Comparison of ENCODE assay signal across 8 cellular contexts in genomic region chr5:80141147-80141671, GRCh38.
DNase-seq lines count a peak whose midpoint lies in the region; ATAC-seq and TF ChIP-seq lines count a peak whose summit lies in the region.

No MANE protein-coding gene starts in this region.

- TF ChIP-seq EP300 in sigmoid colon (IDR thresholded peaks at IDR 0.05), result peak; percentile 18 to 87 (median 46)

- peak overlapping the region; percentile 60 to 76 for H3K27ac Mint-ChIP-seq in activated naive CD4-positive, alpha-beta T cell treated with anti-CD3 and anti-CD28 coated beads, Interleukin-2, amount 50 U/mL, for 72 hours

- TF ChIP-seq POLR2A in sigmoid colon (IDR thresholded peaks at IDR 0.05), result no peak

- DNase-seq in activated naive CD4-positive, alpha-beta T cell treated with anti-CD3 and anti-CD28 coated beads, Interleukin-2, amount 50 U/mL, for 72 hours (ENCODE audit: low spot score in 2 of 2), result no peak
- DNase-seq in right atrium auricular region (ENCODE audit: low spot score) (peak; percentile 92), sigmoid colon (peak; percentile 98), SW 1271 (lab: John Stamatoyannopoulos, UW) (no peak), NCI-H2107 (lab: John Stamatoyannopoulos, UW) (no peak), NAMALWA (ENCODE audit: low spot score) (no peak), MG63 (no peak)

- H3K27me3 ChIP-seq in HUES48 (ENCODE audit: control insufficient read depth, insufficient read depth, low read length), result no peaks in the 10 kb centered on the region
- H3K27me3 ChIP-seq in right atrium auricular region, result no peaks in the 10 kb centered on the region
- no peaks in the 10 kb centered on the region for H3K27me3 ChIP-seq in sigmoid colon
- H3K27me3 ChIP-seq in MG63, result no peaks in the 10 kb centered on the region

- peak overlapping the region; percentile 27; the same call in 1 of the 2 replicates for H3K4me3 ChIP-seq in HUES48 (ENCODE audit: low read depth, low read length)
- H3K4me3 ChIP-seq in right atrium auricular region, result no peak overlapping the region
- H3K4me3 ChIP-seq in sigmoid colon, result no peak overlapping the region
- no peak overlapping the region for H3K4me3 ChIP-seq in MG63

- H3K4me1 ChIP-seq in HUES48 (ENCODE audit: control insufficient read depth, insufficient read depth, low read length), result peaks cover 61% of the 10 kb centered on the region
- H3K4me1 ChIP-seq in right atrium auricular region, result peaks cover 0 to 22% of the 10 kb centered on the region in 2 donors
- peaks cover 0 to 38% (median 29%) of the 10 kb centered on the region in 4 donors for H3K4me1 ChIP-seq in sigmoid colon

- peaks cover 0 to 31% of the 10 kb centered on the region in 2 donors for H3K36me3 Mint-ChIP-seq in activated naive CD4-positive, alpha-beta T cell treated with anti-CD3 and anti-CD28 coated beads, Interleukin-2, amount 50 U/mL, for 72 hours

- WGBS in sigmoid colon, 2 donors, result 66 to 72% methylated on average over 13 of the region's 13 CpGs

- H3K9ac ChIP-seq in HUES48 (ENCODE audit: low read depth, low read length), result peak overlapping the region; percentile 45

- H3K9me3 Mint-ChIP-seq in activated naive CD4-positive, alpha-beta T cell treated with anti-CD3 and anti-CD28 coated beads, Interleukin-2, amount 50 U/mL, for 72 hours, result no peaks in the 10 kb centered on the region

- no peak for TF ChIP-seq CTCF in right atrium auricular region (IDR thresholded peaks at IDR 0.05)
- TF ChIP-seq CTCF in sigmoid colon (IDR thresholded peaks at IDR 0.05), result no peak

- H3K9me3 ChIP-seq in HUES48 (ENCODE audit: control insufficient read depth, insufficient read depth, low read length) (no peaks in the 10 kb centered on the region), right atrium auricular region (no peaks in the 10 kb centered on the region), sigmoid colon (no peaks in the 10 kb centered on the region), MG63 (no peaks in the 10 kb centered on the region)

- peaks cover 34% of the 10 kb centered on the region for H3K36me3 ChIP-seq in HUES48 (ENCODE audit: control insufficient read depth, insufficient read depth, low read length)
- H3K36me3 ChIP-seq in right atrium auricular region, result no peaks in the 10 kb centered on the region
- peaks cover 0 to 13% (median 2%) of the 10 kb centered on the region in 4 donors for H3K36me3 ChIP-seq in sigmoid colon
- no peaks in the 10 kb centered on the region; the same call in 1 of the 2 replicates for H3K36me3 ChIP-seq in MG63

- ATAC-seq in activated naive CD4-positive, alpha-beta T cell treated with anti-CD3 and anti-CD28 coated beads, Interleukin-2, amount 50 U/mL, for 72 hours, result no peak

- intact Hi-C loops in sigmoid colon (cut with DNase I), result loop anchor here (2.0 to 5.0 kb wide), 4 partner anchors 32 to 266 kb away; partner anchors contain the start of genes SERINC5 and ZFYVE16

- H3K27ac ChIP-seq in HUES48 (ENCODE audit: low read depth, low read length) (peak overlapping the region; percentile 97), right atrium auricular region (peak overlapping the region; percentile 73 to 85), sigmoid colon (peak overlapping the region; percentile 69 to 91 (median 88))

Comparison
In these comparisons a context has a peak if more than half of its experiments do, and no peak if none do; other contexts are left out.
1. DNase-seq: peak in right atrium auricular region (single experiment) and sigmoid colon (single experiment); none in activated naive CD4-positive, alpha-beta T cell treated with anti-CD3 and anti-CD28 coated beads, Interleukin-2, amount 50 U/mL, for 72 hours (0 of 2), SW 1271 (0 of 2), NCI-H2107 (single experiment), NAMALWA (single experiment) and MG63 (single experiment).
2. Peak in every context shown above with its lines, with median percentiles within 50 percentile points of each other: H3K27ac ChIP-seq.